25 cellular contexts compared by ENCODE assay signal in genomic region chr16:14641877-14642276, GRCh38. TPM values are rescaled to one million over a fixed set of nuclear protein-coding genes. Genes with fewer than 3 reads are reported as not detected.
DNase-seq lines count a peak whose midpoint lies in the region; ATAC-seq, FAIRE-seq and TF ChIP-seq lines count a peak whose summit lies in the region.
"Had no signal": no experiment of that assay in that cellular context is flagged by ENCODE, and none has a peak within 500 bp of the region (broad histone marks: within the 10 kb centered on the region; RNA-seq: fewer than 3 reads in every experiment).

No MANE protein-coding gene starts in this region.

- 91% methylated on average over 5 of the region's 7 CpGs for WGBS in K562 (ENCODE audit: insufficient coverage, low coverage, missing lambda C conversion rate)
- WGBS in pancreas, 2 donors = 92 to 93% methylated on average over 7 of the region's 7 CpGs

- no peak overlapping the region for H2AFZ ChIP-seq in K562 (ENCODE audit: low read depth, low read length)
- H2AFZ ChIP-seq: parathyroid adenoma had no signal

- no peak overlapping the region for H3K9ac ChIP-seq in K562 (ENCODE audit: insufficient read depth in 1 of 2, low read depth in 2 of 2, low read length in 2 of 2)
- H3K9ac ChIP-seq: parathyroid adenoma had no signal

- H3K27ac ChIP-seq in K562 (ENCODE audit: extremely low read depth, low read depth, low read length) (no peak overlapping the region; the same call in 2 of the 3 replicates), pancreas (no peak overlapping the region)
- H3K27ac ChIP-seq: parathyroid adenoma, SJSA1 had no signal

- H3K9me3 ChIP-seq in K562 (replicated peaks; ENCODE audit: control insufficient read depth, insufficient read depth, low read depth, low read length) (no peaks in the 10 kb centered on the region), pancreas (no peaks in the 10 kb centered on the region)
- H3K9me3 ChIP-seq: SJSA1, transverse colon had no signal

- no TSS peak for BruUV-seq in K562 (replicated peaks; lab: Mats Ljungman, UMichigan)

- CTCF ChIA-PET in activated CD4-positive, alpha-beta T cell treated with anti-CD3 and anti-CD28 coated beads for 36 hours (lab: Charles Lee) = no interaction called here
- CTCF ChIA-PET in K562 (lab: Yijun Ruan, JAX; ENCODE audit: low intra/inter-chr PET ratio) = no interaction called here

- H3K36me3 ChIP-seq in K562 (ENCODE audit: control insufficient read depth, insufficient read depth, low read length) (peaks cover 87% of the 10 kb centered on the region), pancreas (peaks cover 0 to 26% (median 12%) of the 10 kb centered on the region in 3 donors)

- POLR2A ChIA-PET in activated CD4-positive, alpha-beta T cell treated with anti-CD3 and anti-CD28 coated beads for 36 hours (lab: Charles Lee) = no interaction called here
- POLR2A ChIA-PET in K562 (lab: Yijun Ruan, JAX) = interaction anchor here (0.7 to 4.0 kb wide), 6 partner anchors 8 to 1204 kb away, joined by 3 to 26 read pairs (median 4); partner anchors contain the start of genes BFAR and PARN

- no peaks in the 10 kb centered on the region for H3K27me3 Mint-ChIP-seq in activated CD4-positive, alpha-beta T cell treated with anti-CD3 and anti-CD28 coated beads for 36 hours
- H3K27me3 Mint-ChIP-seq in natural killer cell (ENCODE audit: low read depth in 2 of 2) = no peaks in the 10 kb centered on the region

- peaks cover 64% of the 10 kb centered on the region for H3K79me2 ChIP-seq in K562 (ENCODE audit: control insufficient read depth, insufficient read depth, low read length)

- TF ChIP-seq CTCF in K562 (IDR thresholded peaks at IDR 0.05 in 2 of 3, conservative IDR thresholded peaks at IDR 0.05 in 1 of 3; ENCODE audit: insufficient read depth in 2 of 3, low read depth in 1 of 3, low read length in 3 of 3) = no peak
- TF ChIP-seq CTCF in natural killer cell (IDR thresholded peaks at IDR 0.05) = no peak
- no peak for TF ChIP-seq CTCF in pancreas (IDR thresholded peaks at IDR 0.05)

- no peak overlapping the region for H3K4me2 ChIP-seq in K562 (ENCODE audit: insufficient read depth, low read length)

- in situ Hi-C loops in K562 (cut with MboI) = loop anchor here (25.0 kb wide), 1 partner anchor 1870 kb away; no protein-coding TSS in a partner anchor

- FAIRE-seq in K562 (lab: Jason Lieb, UNC) (no peak), pancreas (lab: Jason Lieb, UNC) (no peak)
- FAIRE-seq: A204.1, G401.6, GM12892, H54, HTR-8/SVneo had no signal

- H3K36me3 Mint-ChIP-seq in activated CD4-positive, alpha-beta T cell treated with anti-CD3 and anti-CD28 coated beads for 36 hours (ENCODE audit: low read depth) = peaks cover 24% of the 10 kb centered on the region
- no peaks in the 10 kb centered on the region for H3K36me3 Mint-ChIP-seq in natural killer cell

- H4K20me1 ChIP-seq in K562 (replicated peaks; ENCODE audit: control insufficient read depth, insufficient read depth, low read length) = no peaks in the 10 kb centered on the region; the same call in 1 of the 2 replicates

- no peak for TF ChIP-seq RAD21 in K562 (CRISPR knock-in tag; conservative IDR thresholded peaks at IDR 0.05 in 1 of 2, IDR thresholded peaks at IDR 0.05 in 1 of 2)

- no peaks in the 10 kb centered on the region for H3K27me3 ChIP-seq in K562 (ENCODE audit: control insufficient read depth in 2 of 2, insufficient read depth in 2 of 2, low read length in 2 of 2)
- no peaks in the 10 kb centered on the region for H3K27me3 ChIP-seq in pancreas
- H3K27me3 ChIP-seq: SJSA1, transverse colon had no signal

- H3K9me1 ChIP-seq in K562 (ENCODE audit: control insufficient read depth, insufficient read depth, low read length) = no peaks in the 10 kb centered on the region

- no peaks in the 10 kb centered on the region for H3K9me3 Mint-ChIP-seq in activated CD4-positive, alpha-beta T cell treated with anti-CD3 and anti-CD28 coated beads for 36 hours (ENCODE audit: low read depth)
- no peaks in the 10 kb centered on the region for H3K9me3 Mint-ChIP-seq in natural killer cell
- H3K9me3 Mint-ChIP-seq: T-helper 2 cell treated with Interferon-gamma antibody and Interleukin-4, amounts not matched to agents 5 μg/mL and 100 μg/mL, for 36 hours had no signal

- intact Hi-C loops in activated CD4-positive, alpha-beta T cell treated with anti-CD3 and anti-CD28 coated beads for 36 hours (cut with DNase I, micrococcal nuclease) = no loop called here
- intact Hi-C loops in K562 (cut with micrococcal nuclease) (no loop called here), natural killer cell (cut with micrococcal nuclease) (no loop called here), Right ventricle myocardium inferior (cut with DNase I) (no loop called here), pancreas (cut with DNase I) (no loop called here)

- H3K4me1 ChIP-seq in K562 (replicated peaks in 1 of 2; ENCODE audit: control insufficient read depth in 2 of 2, insufficient read depth in 2 of 2, low read length in 2 of 2) (no peaks in the 10 kb centered on the region), pancreas (peaks cover 0 to 3% (median 0%) of the 10 kb centered on the region in 3 donors)
- H3K4me1 ChIP-seq: SJSA1 had no signal

- peaks cover 23% of the 10 kb centered on the region for H3K4me1 Mint-ChIP-seq in activated CD4-positive, alpha-beta T cell treated with anti-CD3 and anti-CD28 coated beads for 36 hours
- H3K4me1 Mint-ChIP-seq in natural killer cell = peaks cover 24 to 26% of the 10 kb centered on the region in 2 donors

- DNase-seq in activated CD4-positive, alpha-beta T cell treated with anti-CD3 and anti-CD28 coated beads for 36 hours = peak; percentile 22
- DNase-seq in activated CD4-positive, alpha-beta T cell treated with anti-CD3 and anti-CD28 coated beads, Interleukin-2, amount 50 U/mL, for 1 hour = no peak
- DNase-seq in K562 (ENCODE audit: extremely low read depth in 1 of 4, low spot score in 3 of 4) (peak in 1 of 4 experiments; percentile 21), natural killer cell (no peak), Right ventricle myocardium inferior (ENCODE audit: missing footprints) (no peak), GM19238 (ENCODE audit: insufficient read length, low spot score) (no peak), pancreas (no peak)
- DNase-seq: activated CD4-positive, alpha-beta T cell treated with anti-CD3 and anti-CD28 coated beads for 4 hours; foreskin fibroblast; NCI-H187; NCI-H510A treated with DMSO at 0.1 percent for 48 hours; stimulated activated CD4-positive, alpha-beta T cell treated with anti-CD3 and anti-CD28 coated beads, Interleukin-4, amount 100 ng/mL, for 4 hours; transverse colon had no signal

- 0 out of 2 replicates have a peak, but pooled peaks have one; percentile 34 for TF ChIP-seq POLR2A in K562 (conservative IDR thresholded peaks at IDR 0.05)

- TF ChIP-seq EP300 in K562 (IDR thresholded peaks at IDR 0.05; ENCODE audit: low read length) = no peak

- no peak overlapping the region for H3K27ac Mint-ChIP-seq in activated CD4-positive, alpha-beta T cell treated with anti-CD3 and anti-CD28 coated beads for 36 hours
- peak overlapping the region; percentile 62 to 63 for H3K27ac Mint-ChIP-seq in natural killer cell
- H3K27ac Mint-ChIP-seq: T-helper 2 cell treated with Interferon-gamma antibody and Interleukin-4, amounts not matched to agents 5 μg/mL and 100 μg/mL, for 36 hours had no signal

- no peak overlapping the region for H3K4me3 Mint-ChIP-seq in activated CD4-positive, alpha-beta T cell treated with anti-CD3 and anti-CD28 coated beads for 36 hours
- no peak overlapping the region for H3K4me3 Mint-ChIP-seq in natural killer cell
- H3K4me3 Mint-ChIP-seq: T-helper 2 cell treated with Interferon-gamma antibody and Interleukin-4, amounts not matched to agents 5 μg/mL and 100 μg/mL, for 36 hours had no signal

- ATAC-seq in activated CD4-positive, alpha-beta T cell treated with anti-CD3 and anti-CD28 coated beads for 36 hours = peak; percentile 42
- ATAC-seq in HG02610 (IDR thresholded peaks at IDR 0.05; ENCODE audit: unreplicated experiment) (peak; percentile 40), K562 (peak; percentile 71), natural killer cell (no peak), Right ventricle myocardium inferior (no peak), pancreas (no peak)

- H3K4me3 ChIP-seq in K562 = no peak overlapping the region
- H3K4me3 ChIP-seq in pancreas = no peak overlapping the region
- H3K4me3 ChIP-seq: SJSA1, transverse colon had no signal

RNA-seq across cellular contexts. Expression of gene BFAR, which starts 9.1 kb away (rescaled TPM):
- total RNA-seq in activated CD4-positive, alpha-beta T cell treated with anti-CD3 and anti-CD28 coated beads for 36 hours = 10 to 100 TPM; 54.8 to 57.5 TPM
- total RNA-seq in K562 (2011; cell fraction: chromatin; rRNA removed; ENCODE audit: low replicate concordance) = 75.3 and 78.0 TPM in 2 replicates
- total RNA-seq in K562 (2011; cell fraction: nucleolus; rRNA removed) = 63.4 and 72.2 TPM in 2 replicates
- 65.4 and 88.9 TPM in 2 replicates for total RNA-seq in K562 (2011; cell fraction: nucleoplasm; rRNA removed)
- 42.8 and 45.0 TPM in 2 replicates for total RNA-seq in K562 (2014; rRNA removed)
- total RNA-seq in K562 (2014; rRNA removed; fragmentation: Illumina TruSeq; extraction: Trizol) = 62.5 and 81.4 TPM in 2 replicates
- 58.1 and 60.4 TPM in 2 replicates for total RNA-seq in K562 (2015; rRNA removed; fragmentation: Illumina TruSeq; extraction: Trizol)
- total RNA-seq in K562 (2021) = 53.5 and 58.2 TPM in 2 replicates
- 54.1 and 71.9 TPM in 2 replicates for polyA plus RNA-seq in K562 (2011; rRNA removed)
- polyA plus RNA-seq in K562 (2011; cell fraction: cytosol; rRNA removed) = 40.6 and 58.1 TPM in 2 replicates
- polyA plus RNA-seq in K562 (2011; cell fraction: nucleus; rRNA removed) = 15.7 and 17.1 TPM in 2 replicates
- 48.1 and 54.2 TPM in 2 replicates for polyA plus RNA-seq in K562 (2012)
- polyA plus RNA-seq in K562 (2014; fragmentation: Illumina TruSeq; extraction: Trizol) = 82.6 and 82.8 TPM in 2 replicates
- 10 to 100 TPM; 55.2 to 57.7 TPM for polyA plus RNA-seq in K562 (2014; fragmentation: Nextera tagmentation; extraction: Ambion mirVana)
- polyA plus RNA-seq in K562 (2014; rRNA removed) = 61.8 and 70.5 TPM in 2 replicates
- 60.9 and 80.5 TPM in 2 replicates for polyA minus RNA-seq in K562 (2011; rRNA and poly(A)+ RNA removed)
- polyA minus RNA-seq in K562 (2011; cell fraction: cytosol; rRNA and poly(A)+ RNA removed) = 24.8 and 28.9 TPM in 2 replicates
- 15.1 and 30.1 TPM in 2 replicates for polyA minus RNA-seq in K562 (2011; cell fraction: nucleus; rRNA and poly(A)+ RNA removed)
- total RNA-seq in natural killer cell = 10 to 100 TPM; 45.8 to 62.2 (median 55.6) TPM
- total RNA-seq in Right ventricle myocardium inferior = 26.0 TPM
- total RNA-seq in pancreas = 10 to 100 TPM; 35.6 to 55.6 (median 44.9) TPM
- polyA plus RNA-seq in pancreas = 10 to 100 TPM; 26.6 to 26.7 TPM

RNA-seq across cellular contexts. Expression of gene PARN, which starts 11.8 kb away (rescaled TPM):
- total RNA-seq in activated CD4-positive, alpha-beta T cell treated with anti-CD3 and anti-CD28 coated beads for 36 hours = 10 to 100 TPM; 46.4 to 64.1 TPM
- 41.3 and 80.1 TPM in 2 replicates for total RNA-seq in K562 (2011; cell fraction: chromatin; rRNA removed; ENCODE audit: low replicate concordance)
- 24.1 and 31.0 TPM in 2 replicates for total RNA-seq in K562 (2011; cell fraction: nucleolus; rRNA removed)
- total RNA-seq in K562 (2011; cell fraction: nucleoplasm; rRNA removed) = 37.2 and 45.2 TPM in 2 replicates
- total RNA-seq in K562 (2014; rRNA removed) (23.6 and 29.6 TPM in 2 replicates), K562 (2014; rRNA removed; fragmentation: Illumina TruSeq; extraction: Trizol) (41.3 and 50.3 TPM in 2 replicates), K562 (2015; rRNA removed; fragmentation: Illumina TruSeq; extraction: Trizol) (44.8 and 48.1 TPM in 2 replicates), K562 (2021) (30.5 and 36.3 TPM in 2 replicates), natural killer cell (10 to 100 TPM; 44.3 to 57.4 (median 45.1) TPM), Right ventricle myocardium inferior (17.2 TPM), pancreas (10 to 100 TPM; 13.5 to 19.6 (median 15.3) TPM)
- polyA plus RNA-seq in K562 (2011; rRNA removed) (33.6 and 40.4 TPM in 2 replicates), K562 (2014; fragmentation: Illumina TruSeq; extraction: Trizol) (47.0 and 51.3 TPM in 2 replicates), K562 (2014; fragmentation: Nextera tagmentation; extraction: Ambion mirVana) (10 to 100 TPM in 1 of 2 experiments, 1 to 10 TPM in 1; 9.6 to 18.5 TPM), K562 (2014; rRNA removed) (42.1 and 45.9 TPM in 2 replicates), pancreas (10 to 100 TPM in 1 of 2 donors, 1 to 10 TPM in 1; 8.3 to 13.5 TPM)
- polyA plus RNA-seq in K562 (2011; cell fraction: cytosol; rRNA removed) = 16.5 and 29.7 TPM in 2 replicates
- polyA plus RNA-seq in K562 (2011; cell fraction: nucleus; rRNA removed) = 29.1 and 36.3 TPM in 2 replicates
- 31.3 and 37.2 TPM in 2 replicates for polyA plus RNA-seq in K562 (2012)
- polyA minus RNA-seq in K562 (2011; rRNA and poly(A)+ RNA removed) = 50.0 and 52.1 TPM in 2 replicates
- polyA minus RNA-seq in K562 (2011; cell fraction: cytosol; rRNA and poly(A)+ RNA removed) = 14.5 and 24.4 TPM in 2 replicates
- 22.6 and 35.7 TPM in 2 replicates for polyA minus RNA-seq in K562 (2011; cell fraction: nucleus; rRNA and poly(A)+ RNA removed)

RNA-seq across cellular contexts. Expression of gene PLA2G10, which starts 52.2 kb away (rescaled TPM):
- total RNA-seq in activated CD4-positive, alpha-beta T cell treated with anti-CD3 and anti-CD28 coated beads for 36 hours = not detected
- total RNA-seq in K562 (2011; cell fraction: chromatin; rRNA removed; ENCODE audit: low replicate concordance) = not detected in 2 replicates
- not detected in 2 replicates for total RNA-seq in K562 (2011; cell fraction: nucleolus; rRNA removed)
- total RNA-seq in K562 (2011; cell fraction: nucleoplasm; rRNA removed) = not detected in 2 replicates
- total RNA-seq in K562 (2014; rRNA removed) (not detected in 2 replicates), K562 (2014; rRNA removed; fragmentation: Illumina TruSeq; extraction: Trizol) (not detected in 2 replicates), K562 (2015; rRNA removed; fragmentation: Illumina TruSeq; extraction: Trizol) (not detected in 2 replicates), K562 (2021) (not detected in 2 replicates), natural killer cell (not detected), Right ventricle myocardium inferior (not detected), pancreas (1 to 10 TPM; 1.2 to 6.5 (median 2.9) TPM)
- polyA plus RNA-seq in K562 (2011; rRNA removed) (not detected in 2 replicates), K562 (2014; fragmentation: Illumina TruSeq; extraction: Trizol) (not detected in 2 replicates), K562 (2014; fragmentation: Nextera tagmentation; extraction: Ambion mirVana) (not detected), K562 (2014; rRNA removed) (not detected in 2 replicates), pancreas (1 to 10 TPM; 1.1 to 2.2 TPM)
- not detected in 2 replicates for polyA plus RNA-seq in K562 (2011; cell fraction: cytosol; rRNA removed)
- polyA plus RNA-seq in K562 (2011; cell fraction: nucleus; rRNA removed) = not detected in 2 replicates
- not detected in 2 replicates for polyA plus RNA-seq in K562 (2012)
- polyA minus RNA-seq in K562 (2011; rRNA and poly(A)+ RNA removed) = not detected in 2 replicates
- not detected in 2 replicates for polyA minus RNA-seq in K562 (2011; cell fraction: cytosol; rRNA and poly(A)+ RNA removed)
- polyA minus RNA-seq in K562 (2011; cell fraction: nucleus; rRNA and poly(A)+ RNA removed) = not detected in 2 replicates
- total RNA-seq: cerebellum, myocyte, SJSA1, skeletal muscle tissue had no signal

Comparison
In these comparisons a context has a peak if more than half of its experiments do, and no peak if none do; other contexts are left out.
1. ATAC-seq: peak in activated CD4-positive, alpha-beta T cell treated with anti-CD3 and anti-CD28 coated beads for 36 hours (single experiment), HG02610 (single experiment) and K562 (single experiment); none in natural killer cell (0 of 3), Right ventricle myocardium inferior (single experiment) and pancreas (0 of 4).